20 cellular contexts compared by ENCODE assay signal in the genomic region with DNA sequence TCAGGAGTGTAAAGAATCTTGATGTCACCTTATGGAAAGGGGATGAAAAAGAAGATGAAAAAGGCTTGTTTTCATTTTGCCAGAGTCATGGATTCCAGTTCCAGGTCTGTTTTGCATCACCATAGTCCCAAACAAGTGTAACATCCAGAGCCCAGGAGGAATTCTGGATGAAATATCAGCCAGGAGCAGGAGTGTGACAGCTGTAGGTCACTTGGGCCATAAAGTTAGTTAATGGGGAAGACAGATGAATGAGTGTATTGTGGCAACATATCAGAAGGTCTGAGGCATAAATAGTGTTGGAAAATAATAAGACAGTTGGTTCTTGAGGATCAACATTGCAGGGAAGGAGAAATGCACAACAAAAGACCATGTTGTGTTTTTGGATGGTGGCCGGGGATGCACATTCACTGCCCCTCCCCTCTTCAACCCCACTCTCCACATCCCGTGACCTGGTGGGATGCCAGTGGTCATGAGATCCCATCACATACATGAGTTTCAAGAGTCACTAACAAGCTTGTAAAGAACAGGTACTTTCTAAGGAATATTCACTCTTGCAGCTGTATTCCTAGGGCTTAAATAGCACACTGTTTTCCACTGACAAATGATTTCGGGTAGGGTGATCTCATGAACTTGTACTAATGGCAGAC.
A peak's percentile ranks its signal among the peaks of the same experiment; 100 is the strongest.
DNase-seq lines count a peak whose midpoint lies in the region; ATAC-seq and TF ChIP-seq lines count a peak whose summit lies in the region.
"Had no signal": no experiment of that assay in that cellular context is flagged by ENCODE, and none has a peak within 500 bp of the region (broad histone marks: within the 10 kb centered on the region; RNA-seq: fewer than 3 reads in every experiment).

No MANE protein-coding gene starts in this region.

- H2AFZ ChIP-seq in trophoblast cell (ENCODE audit: insufficient read depth, low read length, poor library complexity) = no peak overlapping the region

- H3K27ac ChIP-seq in mesodermal cell (ENCODE audit: low read depth, low read length, severe bottlenecking) (peak overlapping the region; percentile 45), trophoblast cell (ENCODE audit: low read depth, low read length) (no peak overlapping the region)

- TF ChIP-seq CTCF in brain (conservative IDR thresholded peaks at IDR 0.05) = no peak
- no peak for TF ChIP-seq CTCF in type B pancreatic cell (conservative IDR thresholded peaks at IDR 0.05)

- peaks cover 0 to 19% (median 8%) of the 10 kb centered on the region in 5 experiments for H3K9me3 Mint-ChIP-seq in brain
- H3K9me3 Mint-ChIP-seq in type B pancreatic cell = peaks cover 4% of the 10 kb centered on the region

- H3K27ac Mint-ChIP-seq in brain (peak overlapping the region in 3 of 5 experiments; percentile 82 to 96 (median 91)), type B pancreatic cell (peak overlapping the region; percentile 49)
- H3K27ac Mint-ChIP-seq: CD4-positive, CD25-positive, alpha-beta regulatory T cell; IgD-negative memory B cell had no signal

- H3K79me1 ChIP-seq in trophoblast cell (ENCODE audit: low read length) = no peaks in the 10 kb centered on the region

- H2BK12ac ChIP-seq in trophoblast cell (ENCODE audit: low read length) = no peak overlapping the region

- peaks cover 41% of the 10 kb centered on the region for H3K4me1 Mint-ChIP-seq in brain
- peaks cover 19% of the 10 kb centered on the region for H3K4me1 Mint-ChIP-seq in type B pancreatic cell (ENCODE audit: unreplicated experiment)

- WGBS in mesodermal cell (ENCODE audit: insufficient coverage in 2 of 2), 2 experiments = 100% methylated on average over 1 of the region's 3 CpGs; no CpG with 5 or more reads in 1 of the 2 experiments
- no CpG with 5 or more reads among the region's 3 CpGs for WGBS in trophoblast cell (ENCODE audit: extremely low coverage, insufficient coverage, insufficient read length)

- no peak overlapping the region for H3K4ac ChIP-seq in trophoblast cell (ENCODE audit: low read depth, low read length)

- H3K4me3 ChIP-seq in mesodermal cell (ENCODE audit: extremely low read depth, insufficient read depth, low read length, poor library complexity, severe bottlenecking) (no peak overlapping the region), trophoblast cell (ENCODE audit: low read depth, low read length) (no peak overlapping the region)
- H3K4me3 ChIP-seq: GM12878 had no signal

- H3K4me1 ChIP-seq in mesodermal cell (ENCODE audit: control insufficient read depth, insufficient read depth, low read length, poor library complexity, severe bottlenecking) = no peaks in the 10 kb centered on the region
- peaks cover 0 to 2% of the 10 kb centered on the region in 2 experiments for H3K4me1 ChIP-seq in trophoblast cell (ENCODE audit: control insufficient read depth in 1 of 2, insufficient read depth in 2 of 2, low read length in 2 of 2)
- H3K4me1 ChIP-seq: BE2C had no signal

- peaks cover 5% of the 10 kb centered on the region for H3K27me3 Mint-ChIP-seq in brain
- H3K27me3 Mint-ChIP-seq in type B pancreatic cell = peaks cover 3% of the 10 kb centered on the region

- H3K4me2 ChIP-seq in trophoblast cell (ENCODE audit: low read length) = no peak overlapping the region

- no peak overlapping the region for H2BK5ac ChIP-seq in trophoblast cell (ENCODE audit: low read depth, low read length, poor library complexity)

- in situ Hi-C loops in G401 (cut with HindIII; ENCODE audit: low sequenced_read_pairs) = no loop called here

- H4K91ac ChIP-seq in trophoblast cell (ENCODE audit: low read depth, low read length) = no peak overlapping the region

- H3K36me3 Mint-ChIP-seq in brain = peaks cover 4% of the 10 kb centered on the region
- H3K36me3 Mint-ChIP-seq in type B pancreatic cell = no peaks in the 10 kb centered on the region
- H3K36me3 Mint-ChIP-seq: CD4-positive, CD25-positive, alpha-beta regulatory T cell; IgD-negative memory B cell had no signal

- H3K36me3 ChIP-seq in mesodermal cell (ENCODE audit: control insufficient read depth, insufficient read depth, low read length) (no peaks in the 10 kb centered on the region), trophoblast cell (ENCODE audit: control insufficient read depth in 1 of 2, insufficient read depth in 2 of 2, low read length in 2 of 2) (no peaks in the 10 kb centered on the region)
- H3K36me3 ChIP-seq: BE2C had no signal

- peak; percentile 2 to 81 for DNase-seq in trophoblast cell
- no peak for DNase-seq in type B pancreatic cell (ENCODE audit: extremely low spot score, unreplicated experiment)
- no peak for DNase-seq in mesenteric fat pad (ENCODE audit: low spot score)
- no peak for DNase-seq in NCI-H1105 treated with DMSO at 0.1 percent for 48 hours (lab: John Stamatoyannopoulos, UW)
- DNase-seq in G401 (ENCODE audit: low spot score) = no peak
- DNase-seq: BE2C; CD4-positive, CD25-positive, alpha-beta regulatory T cell; COR-L47; DMS 273 treated with DMSO at 0.1 percent for 48 hours; DMS79 treated with DMSO at 0.1 percent for 48 hours; NCI-H1694 treated with DMSO at 0.1 percent for 48 hours; NCI-H2081 treated with DMSO at 0.1 percent for 48 hours; NCI-H2171 treated with DMSO at 0.1 percent for 48 hours; NCI-H526; Right ventricle myocardium superior had no signal

- H4K8ac ChIP-seq in trophoblast cell (ENCODE audit: low read depth, low read length) = no peak overlapping the region

- H3K14ac ChIP-seq in trophoblast cell (ENCODE audit: low read length) = no peak overlapping the region

- no peak for ATAC-seq in GM19463 (IDR thresholded peaks at IDR 0.05; ENCODE audit: unreplicated experiment)
- ATAC-seq: GM12878 had no signal

- no peak overlapping the region for H3K23ac ChIP-seq in trophoblast cell (ENCODE audit: low read length)

- no peak overlapping the region for H3K9ac ChIP-seq in trophoblast cell (ENCODE audit: low read length)

- H3K4me3 Mint-ChIP-seq in brain = peak overlapping the region in 1 of 5 experiments; percentile 10
- H3K4me3 Mint-ChIP-seq in type B pancreatic cell = peak overlapping the region; percentile 4
- H3K4me3 Mint-ChIP-seq: CD4-positive, CD25-positive, alpha-beta regulatory T cell; IgD-negative memory B cell had no signal

- no peak overlapping the region for H2BK120ac ChIP-seq in trophoblast cell (ENCODE audit: insufficient read depth, low read length, poor library complexity)

- H2AK5ac ChIP-seq in trophoblast cell (ENCODE audit: low read length) = no peak overlapping the region

- no peaks in the 10 kb centered on the region for H3K79me2 ChIP-seq in trophoblast cell (ENCODE audit: control insufficient read depth, insufficient read depth, low read length, poor library complexity)

- H3K9me3 ChIP-seq in mesodermal cell (ENCODE audit: control insufficient read depth, low read length) (no peaks in the 10 kb centered on the region), trophoblast cell (ENCODE audit: insufficient read depth, low read depth, low read length) (no peaks in the 10 kb centered on the region)
- H3K9me3 ChIP-seq: BE2C had no signal

- H4K12ac ChIP-seq in trophoblast cell (ENCODE audit: low read depth, low read length) = no peak overlapping the region

- H3K18ac ChIP-seq in trophoblast cell (ENCODE audit: low read length) = no peak overlapping the region

- no peaks in the 10 kb centered on the region for H3K27me3 ChIP-seq in trophoblast cell (ENCODE audit: insufficient read depth, low read length)
- H3K27me3 ChIP-seq: BE2C had no signal

Comparison
In these comparisons a context has a peak if more than half of its experiments do, and no peak if none do; other contexts are left out.
1. DNase-seq: peak in trophoblast cell (2 of 2); none in type B pancreatic cell (single experiment), mesenteric fat pad (single experiment), NCI-H1105 treated with DMSO at 0.1 percent for 48 hours (single experiment) and G401 (single experiment).